Comparison of ENCODE assay signal across 9 cellular contexts in the genomic region with DNA sequence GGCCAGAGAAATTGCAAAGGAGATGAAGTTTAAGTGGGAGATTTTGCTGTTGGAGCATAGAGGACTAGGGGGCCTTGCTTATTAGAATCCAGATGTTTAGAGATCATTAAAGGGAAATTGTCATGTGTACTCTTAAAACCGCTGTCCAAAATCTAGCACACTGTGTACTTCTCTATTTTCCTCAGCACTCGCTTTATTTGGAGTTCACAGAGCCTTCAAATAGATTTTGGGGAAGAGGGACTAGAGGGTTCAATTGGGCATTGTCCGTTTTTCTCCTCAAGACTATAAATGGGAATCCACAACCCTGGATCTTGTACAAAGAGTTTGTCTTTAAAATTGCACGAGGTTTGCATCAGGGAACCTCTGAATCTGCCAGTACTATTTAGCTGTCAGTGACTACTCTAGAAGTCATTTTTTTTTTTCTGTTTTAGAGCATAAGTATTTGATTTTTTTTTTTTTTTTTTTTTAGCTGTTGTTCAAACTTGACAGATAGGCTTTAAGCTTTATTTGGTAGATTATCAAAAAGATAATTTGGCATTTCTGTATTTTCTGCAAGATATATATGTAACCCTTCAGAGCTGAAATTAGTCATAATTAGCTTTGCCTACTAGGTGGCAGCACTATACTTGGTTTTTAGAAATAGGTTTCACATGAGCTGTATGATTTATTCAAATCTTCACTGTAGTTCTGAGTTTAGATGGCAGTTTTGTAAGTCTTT. TPM values are rescaled to one million over a fixed set of nuclear protein-coding genes. Genes with fewer than 3 reads are reported as not detected.
DNase-seq lines count a peak whose midpoint lies in the region; ATAC-seq, FAIRE-seq and TF ChIP-seq lines count a peak whose summit lies in the region.
"Had no signal": no experiment of that assay in that cellular context is flagged by ENCODE, and none has a peak within 500 bp of the region (broad histone marks: within the 10 kb centered on the region; RNA-seq: fewer than 3 reads in every experiment).

No MANE protein-coding gene starts in this region.

- H3F3A ChIP-seq in MM.1S (ENCODE audit: insufficient read depth, low read length), result no peaks in the 10 kb centered on the region

- H2AFZ ChIP-seq in MM.1S (ENCODE audit: low read length), result no peak overlapping the region

- H3K9ac ChIP-seq in MM.1S (ENCODE audit: low read length), result no peak overlapping the region

- TF ChIP-seq POLR2A in adrenal gland (IDR thresholded peaks at IDR 0.05), result no peak

- no peaks in the 10 kb centered on the region for H3K9me2 ChIP-seq in MM.1S (replicated peaks; ENCODE audit: insufficient read depth, low read length)

- H3K9me3 ChIP-seq in MM.1S (replicated peaks; ENCODE audit: insufficient read depth, low read length) (no peaks in the 10 kb centered on the region), adrenal gland (replicated peaks in 1 of 3) (no peaks in the 10 kb centered on the region)
- H3K9me3 ChIP-seq: BLaER1 treated with 17β-estradiol and CSF1 and Interleukin-3, amounts not matched to agents 10 nM and 100 nM had no signal

- no peaks in the 10 kb centered on the region for H4K20me1 ChIP-seq in MM.1S (ENCODE audit: insufficient read depth, low read length)

- H3K4me1 ChIP-seq in MM.1S (ENCODE audit: low read length) (no peaks in the 10 kb centered on the region), adrenal gland (replicated peaks in 1 of 2) (peaks cover 2 to 15% of the 10 kb centered on the region in 2 donors)

- DNase-seq in NCI-H1092 treated with DMSO at 0.1 percent for 48 hours (lab: John Stamatoyannopoulos, UW) (peak; percentile 0), NCI-H1092 (lab: John Stamatoyannopoulos, UW) (no peak), MM.1S (peak; percentile 56), adrenal gland (no peak), GM19238 (ENCODE audit: insufficient read length, low spot score) (no peak)
- DNase-seq in stimulated activated CD4-positive, alpha-beta T cell treated with anti-CD3 and anti-CD28 coated beads, Interleukin-4, amount 100 ng/mL, for 4 hours, result no peak

- H3K27me3 ChIP-seq in MM.1S (replicated peaks; ENCODE audit: insufficient read depth, low read length) (no peaks in the 10 kb centered on the region), adrenal gland (no peaks in the 10 kb centered on the region)
- H3K27me3 ChIP-seq: BLaER1 treated with 17β-estradiol and CSF1 and Interleukin-3, amounts not matched to agents 10 nM and 100 nM had no signal

- peak; percentile 84 for ATAC-seq in GM21619 (IDR thresholded peaks at IDR 0.05; ENCODE audit: unreplicated experiment)

- H3K4me2 ChIP-seq in MM.1S (ENCODE audit: low read depth, low read length), result no peak overlapping the region
- H3K4me2 ChIP-seq: BLaER1 treated with 17β-estradiol and CSF1 and Interleukin-3, amounts not matched to agents 10 nM and 100 nM had no signal

- H3K4me3 ChIP-seq in MM.1S (ENCODE audit: low read length) (no peak overlapping the region), adrenal gland (no peak overlapping the region)
- H3K4me3 ChIP-seq: BLaER1 treated with 17β-estradiol and CSF1 and Interleukin-3, amounts not matched to agents 10 nM and 100 nM had no signal

- TF ChIP-seq CTCF in MM.1S (IDR thresholded peaks at IDR 0.05; ENCODE audit: low read length), result peak; percentile 52
- peak in 5 of 6 experiments; percentile 30 to 66 (median 49) for TF ChIP-seq CTCF in adrenal gland (IDR thresholded peaks at IDR 0.05)

- WGBS in adrenal gland, 4 donors, result 57 to 74% (median 69%) methylated on average over 4 of the region's 4 CpGs

- no peaks in the 10 kb centered on the region; the same call in 1 of the 2 replicates for H3K79me2 ChIP-seq in MM.1S (ENCODE audit: low read length)

- H3K36me3 ChIP-seq in MM.1S (replicated peaks; ENCODE audit: insufficient read depth, low read length) (peaks cover 12% of the 10 kb centered on the region; the same call in 1 of the 2 replicates), adrenal gland (replicated peaks in 1 of 2) (peaks cover 0 to 12% of the 10 kb centered on the region in 2 donors)

- intact Hi-C loops in adrenal gland (cut with DNase I), result no loop called here

- peak; percentile 91 for FAIRE-seq in islet of Langerhans (lab: Jason Lieb, UNC)

- H3K27ac ChIP-seq in MM.1S (ENCODE audit: low read length) (no peak overlapping the region), adrenal gland (peak overlapping the region in 2 of 5 donors; percentile 18 to 23)
- H3K27ac ChIP-seq: BLaER1 treated with 17β-estradiol and CSF1 and Interleukin-3, amounts not matched to agents 10 nM and 100 nM had no signal

RNA-seq across cellular contexts. Expression of a gene that starts 14.2 kb away (rescaled TPM):
- 10 to 100 TPM in 6 of 8 donors, 1 to 10 TPM in 2; 8.0 to 23.8 (median 19.2) TPM for total RNA-seq in adrenal gland
- polyA plus RNA-seq in adrenal gland, result 10 to 100 TPM; 13.2 to 32.7 (median 14.2) TPM

RNA-seq across cellular contexts. Expression of a gene that starts 14.3 kb away (rescaled TPM):
- total RNA-seq in adrenal gland, result 100 to 1,000 TPM in 1 of 8 donors, 10 to 100 TPM in 7; 34.7 to 144 (median 48.1) TPM
- 100 to 1,000 TPM in 2 of 3 donors, 10 to 100 TPM in 1; 80.1 to 272 (median 169) TPM for polyA plus RNA-seq in adrenal gland

RNA-seq across cellular contexts. Expression of a gene that starts 35.9 kb away (rescaled TPM):
- total RNA-seq in adrenal gland, result 10 to 100 TPM in 7 of 8 donors, 1 to 10 TPM in 1; 6.9 to 18.9 (median 14.0) TPM
- polyA plus RNA-seq in adrenal gland, result 10 to 100 TPM in 1 of 3 donors, 1 to 10 TPM in 2; 6.3 to 13.6 (median 7.2) TPM

Comparison
In these comparisons a context has a peak if more than half of its experiments do, and no peak if none do; other contexts are left out.
1. DNase-seq: peak in NCI-H1092 treated with DMSO at 0.1 percent for 48 hours (single experiment) and MM.1S (single experiment); none in NCI-H1092 (single experiment), adrenal gland (0 of 7), GM19238 (single experiment) and stimulated activated CD4-positive, alpha-beta T cell treated with anti-CD3 and anti-CD28 coated beads, Interleukin-4, amount 100 ng/mL, for 4 hours (0 of 2).